1 cellular context compared by ENCODE assay signal in the genomic region with DNA sequence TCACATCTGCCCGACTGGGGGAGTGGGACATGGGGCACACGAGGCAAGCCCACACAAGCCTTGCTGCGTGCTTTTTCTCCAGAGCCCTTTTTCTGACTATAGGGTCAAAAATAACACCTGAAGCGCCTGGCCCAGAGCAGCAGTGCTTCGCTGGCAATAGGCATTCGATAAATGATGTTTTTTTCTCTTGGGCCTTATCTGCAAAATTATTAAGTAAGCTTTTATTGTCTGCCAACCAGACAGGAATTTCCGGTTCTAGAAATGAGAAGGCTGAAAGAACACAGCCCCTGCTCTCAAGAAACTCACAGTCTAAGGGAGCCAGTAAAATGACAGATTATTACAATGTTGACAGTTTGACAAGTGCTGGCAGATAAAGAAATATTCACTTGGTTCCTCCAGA.
TF ChIP-seq lines count a peak whose summit lies in the region.

No MANE protein-coding gene starts in this region.

TF ChIP-seq in IMR-90, 13 proteins besides CTCF, POLR2A, EP300 and RAD21:
- TF ChIP-seq NFE2L2 (IDR thresholded peaks at IDR 0.05; ENCODE audit: low read depth, low read length): no peak
- no peak for TF ChIP-seq BHLHE40 (IDR thresholded peaks at IDR 0.05; ENCODE audit: low read depth, low read length)
- TF ChIP-seq RFX5 (IDR thresholded peaks at IDR 0.05; ENCODE audit: low read depth, low read length): no peak
- no peak for TF ChIP-seq MAFK (IDR thresholded peaks at IDR 0.05; ENCODE audit: low read depth, low read length)
- no peak for TF ChIP-seq SMC3 (IDR thresholded peaks at IDR 0.05; ENCODE audit: low read depth, low read length)
- TF ChIP-seq, protein P1, sequence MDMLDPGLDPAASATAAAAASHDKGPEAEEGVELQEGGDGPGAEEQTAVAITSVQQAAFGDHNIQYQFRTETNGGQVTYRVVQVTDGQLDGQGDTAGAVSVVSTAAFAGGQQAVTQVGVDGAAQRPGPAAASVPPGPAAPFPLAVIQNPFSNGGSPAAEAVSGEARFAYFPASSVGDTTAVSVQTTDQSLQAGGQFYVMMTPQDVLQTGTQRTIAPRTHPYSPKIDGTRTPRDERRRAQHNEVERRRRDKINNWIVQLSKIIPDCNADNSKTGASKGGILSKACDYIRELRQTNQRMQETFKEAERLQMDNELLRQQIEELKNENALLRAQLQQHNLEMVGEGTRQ (IDR thresholded peaks at IDR 0.05; ENCODE audit: low read depth, low read length): no peak
- no peak for TF ChIP-seq FOS (IDR thresholded peaks at IDR 0.05; ENCODE audit: low read depth, low read length)
- no peak for TF ChIP-seq CHD1 (IDR thresholded peaks at IDR 0.05; ENCODE audit: low read depth, low read length)
- TF ChIP-seq RCOR1 (IDR thresholded peaks at IDR 0.05; ENCODE audit: insufficient replicate concordance, low read length): no peak
- TF ChIP-seq MAZ (IDR thresholded peaks at IDR 0.05; ENCODE audit: borderline replicate concordance, low read depth, low read length): no peak
- TF ChIP-seq MXI1 (IDR thresholded peaks at IDR 0.05; ENCODE audit: borderline replicate concordance, low read depth, low read length): no peak
- TF ChIP-seq ELK1 (IDR thresholded peaks at IDR 0.05; ENCODE audit: borderline replicate concordance, low read depth, low read length): no peak
- no peak for TF ChIP-seq CEBPB (IDR thresholded peaks at IDR 0.05; ENCODE audit: low read depth, low read length)
